Comparison of ENCODE assay signal across 8 cellular contexts in the genomic region with DNA sequence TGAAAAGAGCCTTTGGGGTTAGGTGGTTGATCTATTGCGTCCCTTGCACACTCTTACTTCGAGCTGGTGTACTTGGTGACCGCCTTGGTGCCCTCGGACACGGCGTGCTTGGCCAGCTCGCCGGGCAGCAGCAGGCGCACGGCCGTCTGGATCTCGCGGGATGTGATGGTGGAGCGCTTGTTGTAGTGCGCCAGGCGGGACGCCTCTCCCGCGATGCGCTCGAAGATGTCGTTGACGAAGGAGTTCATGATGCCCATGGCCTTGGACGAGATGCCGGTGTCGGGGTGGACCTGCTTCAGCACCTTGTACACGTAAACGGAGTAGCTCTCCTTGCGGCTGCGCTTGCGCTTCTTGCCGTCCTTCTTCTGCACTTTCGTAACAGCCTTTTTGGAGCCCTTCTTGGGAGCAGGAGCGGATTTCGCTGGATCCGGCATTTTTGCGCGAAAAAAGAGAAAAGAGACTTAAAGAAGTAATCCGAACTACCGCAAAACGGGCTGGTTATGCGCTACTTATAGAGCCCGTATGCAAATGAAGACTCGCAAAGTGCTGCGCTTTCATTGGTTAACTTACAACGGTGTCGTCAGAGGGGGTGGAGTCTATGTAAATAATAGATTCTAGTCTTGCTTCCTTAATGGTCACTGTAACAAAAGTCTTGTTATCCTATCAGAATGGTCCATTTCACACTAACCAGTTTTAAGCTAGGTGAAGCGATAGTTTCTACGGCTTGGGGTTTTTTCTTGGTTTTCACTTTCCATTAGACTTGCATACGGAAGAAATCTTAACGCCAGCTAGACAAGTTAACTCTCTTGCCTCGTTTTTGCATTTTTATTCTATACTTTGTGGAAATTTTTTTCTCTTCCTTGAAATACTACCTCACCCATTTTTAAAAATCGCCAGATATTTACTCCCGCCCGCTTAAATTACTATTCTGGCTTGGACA. TPM values are rescaled to one million over a fixed set of nuclear protein-coding genes. Genes with fewer than 3 reads are reported as not detected.
DNase-seq lines count a peak whose midpoint lies in the region; ATAC-seq, FAIRE-seq and TF ChIP-seq lines count a peak whose summit lies in the region.
"Not testable (repeated sequence)": the region's sequence is repeated elsewhere in the genome, so short reads cannot be mapped to it uniquely, and the experiment has no call there.

No MANE protein-coding gene starts in this region.

- H3K4me1 ChIP-seq in iPS DF 6.9 (ENCODE audit: control insufficient read depth, insufficient read depth, low read length) = not testable (repeated sequence)

- peak; percentile 95 for DNase-seq in A172 (ENCODE audit: low spot score)
- DNase-seq in NCI-H2107 treated with DMSO at 0.1 percent for 48 hours (lab: John Stamatoyannopoulos, UW; ENCODE audit: unreplicated experiment) = peak; percentile 78
- peak; percentile 94 for DNase-seq in brain microvascular endothelial cell
- DNase-seq in iPS DF 6.9 (ENCODE audit: low read depth, low spot score) = not testable (repeated sequence)
- peak; percentile 79 for DNase-seq in skeletal muscle cell (ENCODE audit: low read depth)

- not testable (repeated sequence) for H3K36me3 ChIP-seq in brain microvascular endothelial cell (replicated peaks); iPS DF 6.9 (ENCODE audit: control insufficient read depth, insufficient read depth, low read length)

- peak overlapping the region; percentile 71 for H3K27ac ChIP-seq in brain microvascular endothelial cell
- not testable (repeated sequence) for H3K27ac ChIP-seq in iPS DF 6.9 (ENCODE audit: low read length)

- in situ Hi-C loops in brain microvascular endothelial cell (cut with HindIII; ENCODE audit: low pct_ligation_motif_present, low sequenced_read_pairs) = not testable (repeated sequence)

- H3K9me3 ChIP-seq in iPS DF 6.9 (ENCODE audit: control insufficient read depth, insufficient read depth, low read length) = not testable (repeated sequence)

- peak; percentile 85 for ATAC-seq in HG03066 (IDR thresholded peaks at IDR 0.05; ENCODE audit: low read depth, unreplicated experiment)

- TF ChIP-seq CTCF in brain microvascular endothelial cell (IDR thresholded peaks at IDR 0.05; ENCODE audit: low read depth, low read length, missing control alignments) = not testable (repeated sequence)

- FAIRE-seq in TTC549 (lab: Jason Lieb, UNC) = peak; percentile 98

- TF ChIP-seq POLR2A in GM18526 (IDR thresholded peaks at IDR 0.05; ENCODE audit: extremely low read depth, insufficient read length) = peak; percentile 47

- no CpG with 5 or more reads among the region's 55 CpGs for WGBS in iPS DF 6.9 (ENCODE audit: insufficient coverage, insufficient read length)

- H3K27me3 ChIP-seq in brain microvascular endothelial cell (replicated peaks); iPS DF 6.9 (ENCODE audit: control insufficient read depth, insufficient read depth, low read length): not testable (repeated sequence)

- H3K4me3 ChIP-seq in brain microvascular endothelial cell (ENCODE audit: low read depth, low read length) (peak overlapping the region; percentile 52), iPS DF 6.9 (ENCODE audit: low read length) (peak overlapping the region; percentile 60; the same call in 1 of the 2 replicates), skeletal muscle cell (ENCODE audit: low read depth, low read length) (peak overlapping the region; percentile 45)

RNA-seq across cellular contexts. Expression of gene FCGR1A, which starts 29.7 kb away (rescaled TPM):
- not detected in 2 replicates for total RNA-seq in A172 (2014; rRNA removed; shearing (Covaris generic))
